17 cellular contexts compared by ENCODE assay signal in genomic region chr17:75367312-75367711, GRCh38. TPM values are rescaled to one million over a fixed set of nuclear protein-coding genes. Genes with fewer than 3 reads are reported as not detected.
DNase-seq lines count a peak whose midpoint lies in the region; ATAC-seq, FAIRE-seq and TF ChIP-seq lines count a peak whose summit lies in the region.
"Had no signal": no experiment of that assay in that cellular context is flagged by ENCODE, and none has a peak within 500 bp of the region (broad histone marks: within the 10 kb centered on the region; RNA-seq: fewer than 3 reads in every experiment).

No MANE protein-coding gene starts in this region.

- H3K9ac ChIP-seq in GM23248 = no peak overlapping the region
- no peak overlapping the region for H3K9ac ChIP-seq in OCI-LY1 (ENCODE audit: low read length)
- H3K9ac ChIP-seq in astrocyte (ENCODE audit: low read length) = no peak overlapping the region

- H3K27me3 Mint-ChIP-seq in astrocyte (ENCODE audit: low read depth, unreplicated experiment) = no peaks in the 10 kb centered on the region

- H3K79me2 ChIP-seq in GM23248 (ENCODE audit: insufficient read depth) (peaks cover 100% of the 10 kb centered on the region), OCI-LY1 (ENCODE audit: insufficient read depth, low read length) (peaks cover 99% of the 10 kb centered on the region), astrocyte (ENCODE audit: insufficient read depth, low read length) (peaks cover 97% of the 10 kb centered on the region)

- H3K27me3 ChIP-seq in GM23248 (replicated peaks; ENCODE audit: insufficient read depth) (no peaks in the 10 kb centered on the region), OCI-LY1 (ENCODE audit: insufficient read depth, low read length) (no peaks in the 10 kb centered on the region), astrocyte (ENCODE audit: insufficient read depth, low read length) (no peaks in the 10 kb centered on the region), left ventricle myocardium inferior (ENCODE audit: low read depth) (no peaks in the 10 kb centered on the region)
- H3K27me3 ChIP-seq: SJCRH30 had no signal

- H3K9me2 ChIP-seq in GM23248 (ENCODE audit: insufficient read depth) = no peaks in the 10 kb centered on the region
- H3K9me2 ChIP-seq in OCI-LY1 (ENCODE audit: low read depth, low read length) = no peaks in the 10 kb centered on the region

- no peaks in the 10 kb centered on the region for H3K36me3 ChIP-seq in GM23248 (ENCODE audit: low read depth)
- peaks cover 19% of the 10 kb centered on the region; the same call in 1 of the 2 replicates for H3K36me3 ChIP-seq in OCI-LY1 (ENCODE audit: insufficient read depth, low read length)
- no peaks in the 10 kb centered on the region for H3K36me3 ChIP-seq in astrocyte (ENCODE audit: insufficient read depth, low read length)
- H3K36me3 ChIP-seq in mucosa of descending colon (ENCODE audit: low read depth) = no peaks in the 10 kb centered on the region
- H3K36me3 ChIP-seq in left ventricle myocardium inferior = no peaks in the 10 kb centered on the region
- H3K36me3 ChIP-seq: SJCRH30 had no signal

- peaks cover 4% of the 10 kb centered on the region for H3K36me3 Mint-ChIP-seq in astrocyte (ENCODE audit: low read depth, unreplicated experiment)

- ATAC-seq in mucosa of descending colon = peak; percentile 18

- intact Hi-C loops in mucosa of descending colon (cut with DNase I, micrococcal nuclease) (no loop called here), left ventricle myocardium inferior (cut with micrococcal nuclease) (no loop called here)

- no peak overlapping the region for H3K27ac ChIP-seq in GM23248
- peak overlapping the region; percentile 72 for H3K27ac ChIP-seq in OCI-LY1 (ENCODE audit: low read depth, low read length, poor library complexity, severe bottlenecking)
- H3K27ac ChIP-seq in astrocyte (ENCODE audit: low read depth, low read length) = peak overlapping the region; percentile 7
- no peak overlapping the region for H3K27ac ChIP-seq in left ventricle myocardium inferior (replicated peaks)
- H3K27ac ChIP-seq: SJCRH30 had no signal

- H3K9me3 ChIP-seq in GM23248 (ENCODE audit: low read depth) (no peaks in the 10 kb centered on the region), OCI-LY1 (ENCODE audit: low read length) (no peaks in the 10 kb centered on the region), astrocyte (ENCODE audit: insufficient read depth, low read depth, low read length) (no peaks in the 10 kb centered on the region), mucosa of descending colon (no peaks in the 10 kb centered on the region), left ventricle myocardium inferior (replicated peaks) (no peaks in the 10 kb centered on the region)
- H3K9me3 ChIP-seq: SJCRH30 had no signal

- H3K4me2 ChIP-seq in GM23248 (ENCODE audit: unreplicated experiment) (no peak overlapping the region), OCI-LY1 (ENCODE audit: low read length) (0 out of 2 replicates have a peak overlapping the region, but pooled peaks have one; percentile 44), astrocyte (ENCODE audit: low read length) (no peak overlapping the region)

- TF ChIP-seq CTCF in OCI-LY1 (IDR thresholded peaks at IDR 0.05; ENCODE audit: low read length) (no peak), astrocyte (IDR thresholded peaks at IDR 0.05; ENCODE audit: insufficient read depth, low read depth, low read length) (no peak), mucosa of descending colon (IDR thresholded peaks at IDR 0.05) (no peak), left ventricle myocardium inferior (IDR thresholded peaks at IDR 0.05; ENCODE audit: borderline replicate concordance) (no peak)

- H3K27ac Mint-ChIP-seq in astrocyte (ENCODE audit: unreplicated experiment) = no peak overlapping the region

- no peak for FAIRE-seq in astrocyte (lab: Jason Lieb, UNC)
- FAIRE-seq: GM12891, islet of Langerhans had no signal

- no peak overlapping the region for H2AFZ ChIP-seq in GM23248
- no peak overlapping the region for H2AFZ ChIP-seq in OCI-LY1 (ENCODE audit: low read length)
- H2AFZ ChIP-seq in astrocyte (ENCODE audit: low read depth, low read length) = no peak overlapping the region

- DNase-seq in GM23248 (peak; percentile 32), astrocyte (ENCODE audit: low read depth) (peak; percentile 65), mucosa of descending colon (no peak), left ventricle myocardium inferior (no peak), HK-2 (ENCODE audit: unreplicated experiment) (no peak), NCI-H146 treated with DMSO at 0.1 percent for 48 hours (lab: John Stamatoyannopoulos, UW; ENCODE audit: unreplicated experiment) (no peak), GDM1 (lab: John Stamatoyannopoulos, UW) (no peak)
- DNase-seq: activated CD4-positive, alpha-beta T cell treated with anti-CD3 and anti-CD28 coated beads, Interleukin-2, amount 50 U/mL, for 48 hours; H9; Karpas-422; NCI-H2227 treated with DMSO at 0.1 percent for 48 hours; SJCRH30; stimulated activated naive CD4-positive, alpha-beta T cell treated with Interleukin-2 at 50 U/mL for 16 hours had no signal

- peaks cover 16% of the 10 kb centered on the region for H3F3A ChIP-seq in GM23248 (ENCODE audit: insufficient read depth)
- H3F3A ChIP-seq in OCI-LY1 (ENCODE audit: insufficient read depth, low read length) = peaks cover 11% of the 10 kb centered on the region

- no peak overlapping the region for H3K4me3 ChIP-seq in GM23248
- no peak overlapping the region for H3K4me3 ChIP-seq in OCI-LY1 (ENCODE audit: low read depth, low read length, poor library complexity, severe bottlenecking)
- H3K4me3 ChIP-seq in astrocyte (ENCODE audit: insufficient read depth, low read depth, low read length) = no peak overlapping the region
- H3K4me3 ChIP-seq in mucosa of descending colon = no peak overlapping the region
- H3K4me3 ChIP-seq in left ventricle myocardium inferior = no peak overlapping the region
- H3K4me3 ChIP-seq: SJCRH30 had no signal

- H3K4me3 Mint-ChIP-seq in astrocyte (ENCODE audit: unreplicated experiment) = peak overlapping the region; percentile 31
- H3K4me3 Mint-ChIP-seq: H9, neural crest cell had no signal

- in situ Hi-C loops in GM23248 (cut with MboI) = no loop called here

- H3K4me1 Mint-ChIP-seq in astrocyte (ENCODE audit: low read depth, unreplicated experiment) = peaks cover 53% of the 10 kb centered on the region

- no peaks in the 10 kb centered on the region for H3K9me3 Mint-ChIP-seq in astrocyte (ENCODE audit: unreplicated experiment)
- H3K9me3 Mint-ChIP-seq: H9, neural crest cell had no signal

- H3K4me1 ChIP-seq in GM23248 (ENCODE audit: insufficient read depth) (peaks cover 13% of the 10 kb centered on the region), OCI-LY1 (ENCODE audit: insufficient read depth, low read length, severe bottlenecking) (peaks cover 100% of the 10 kb centered on the region), astrocyte (ENCODE audit: insufficient read depth, low read length) (peaks cover 35% of the 10 kb centered on the region), mucosa of descending colon (ENCODE audit: low read depth) (peaks cover 29% of the 10 kb centered on the region), left ventricle myocardium inferior (peaks cover 92% of the 10 kb centered on the region)

- H4K20me1 ChIP-seq in GM23248 (ENCODE audit: insufficient read depth) (peaks cover 59% of the 10 kb centered on the region), OCI-LY1 (ENCODE audit: insufficient read depth, low read length) (peaks cover 14% of the 10 kb centered on the region), astrocyte (ENCODE audit: insufficient read depth, low read length) (peaks cover 100% of the 10 kb centered on the region)

- WGBS in GM23248 (ENCODE audit: low coverage in 1 of 2, low lambda C conversion rate in 2 of 2, missing lambda C conversion rate in 2 of 2), 2 experiments = 67 to 68% methylated on average over 1 of the region's 1 CpG

RNA-seq across cellular contexts. Expression of gene GRB2, which starts 38.2 kb away (rescaled TPM):
- total RNA-seq in GM23248 (2014; rRNA removed; shearing (Covaris generic)) = 65.0 and 103 TPM in 2 replicates
- polyA plus RNA-seq in GM23248 (2016; fragmentation: Nextera tagmentation; extraction: Ambion mirVana) = 96.6 and 105 TPM in 2 replicates
- total RNA-seq in astrocyte = 152 and 168 TPM in 2 replicates
- total RNA-seq in mucosa of descending colon = 100 to 1,000 TPM in 2 of 3 donors, 10 to 100 TPM in 1; 97.8 to 116 (median 102) TPM
- 42.2 TPM for total RNA-seq in left ventricle myocardium inferior

Comparison
In these comparisons a context has a peak if more than half of its experiments do, and no peak if none do; other contexts are left out.
1. DNase-seq: peak in GM23248 (single experiment) and astrocyte (single experiment); none in mucosa of descending colon (0 of 3), left ventricle myocardium inferior (single experiment), HK-2 (single experiment), NCI-H146 treated with DMSO at 0.1 percent for 48 hours (single experiment) and GDM1 (single experiment).
2. H3K27ac ChIP-seq: peak in OCI-LY1 (single experiment) and astrocyte (single experiment); none in GM23248 (single experiment) and left ventricle myocardium inferior (single experiment).